11 cellular contexts compared by ENCODE assay signal in genomic region chr6:157145656-157146285, GRCh38.
DNase-seq lines count a peak whose midpoint lies in the region; ATAC-seq and TF ChIP-seq lines count a peak whose summit lies in the region.
"Had no signal": no experiment of that assay in that cellular context is flagged by ENCODE, and none has a peak within 500 bp of the region (broad histone marks: within the 10 kb centered on the region; RNA-seq: fewer than 3 reads in every experiment).

No MANE protein-coding gene starts in this region.

- H3K4me3 ChIP-seq in CD8-positive, alpha-beta T cell (ENCODE audit: low read depth, low read length), result no peak overlapping the region
- H3K4me3 ChIP-seq in foreskin fibroblast (ENCODE audit: low read depth in 1 of 2, low read length in 2 of 2), result no peak overlapping the region
- H3K4me3 ChIP-seq: BLaER1 had no signal

- H3K4me3 Mint-ChIP-seq in CD8-positive, alpha-beta T cell, result no peak overlapping the region
- H3K4me3 Mint-ChIP-seq in osteocyte (ENCODE audit: unreplicated experiment), result no peak overlapping the region

- peaks cover 27% of the 10 kb centered on the region for H3K4me1 Mint-ChIP-seq in CD8-positive, alpha-beta T cell (ENCODE audit: low read depth)
- peaks cover 65% of the 10 kb centered on the region for H3K4me1 Mint-ChIP-seq in osteocyte (ENCODE audit: unreplicated experiment)

- DNase-seq in CD8-positive, alpha-beta T cell, result no peak
- DNase-seq in RWPE1 (ENCODE audit: low spot score) (no peak), foreskin fibroblast (peak; percentile 53 to 73), osteocyte (ENCODE audit: extremely low spot score, unreplicated experiment) (no peak), SHP77 (lab: John Stamatoyannopoulos, UW) (no peak), NCI-H146 treated with DMSO at 0.1 percent for 48 hours (lab: John Stamatoyannopoulos, UW; ENCODE audit: unreplicated experiment) (no peak)
- no peak for DNase-seq in stimulated activated naive CD4-positive, alpha-beta T cell treated with Interleukin-2 at 50 U/mL for 16 hours (lab: John Stamatoyannopoulos, UW)
- DNase-seq: foreskin keratinocyte, T-helper 2 cell had no signal

- H3K9me3 ChIP-seq in CD8-positive, alpha-beta T cell (ENCODE audit: low read length), result no peaks in the 10 kb centered on the region
- H3K9me3 ChIP-seq: BLaER1 had no signal

- no peaks in the 10 kb centered on the region for H3K27me3 ChIP-seq in CD8-positive, alpha-beta T cell (ENCODE audit: insufficient read depth, low read length)
- H3K27me3 ChIP-seq: BLaER1, foreskin keratinocyte had no signal

- POLR2A ChIA-PET in CD8-positive, alpha-beta T cell (lab: Charles Lee), result no interaction called here
- POLR2A ChIA-PET in RWPE1 (lab: Yijun Ruan, JAX; ENCODE audit: low non-redundant PET), result no interaction called here

- no peak overlapping the region for H3K27ac ChIP-seq in CD8-positive, alpha-beta T cell (ENCODE audit: low read depth, low read length)
- H3K27ac ChIP-seq in RWPE1, result peak overlapping the region; percentile 43
- H3K27ac ChIP-seq: BLaER1, foreskin keratinocyte had no signal

- ATAC-seq in CD8-positive, alpha-beta T cell, result no peak
- no peak for ATAC-seq in GM19455 (IDR thresholded peaks at IDR 0.05; ENCODE audit: unreplicated experiment)
- ATAC-seq: foreskin keratinocyte had no signal

- H3K27me3 Mint-ChIP-seq in CD8-positive, alpha-beta T cell (ENCODE audit: low read depth), result no peaks in the 10 kb centered on the region
- no peaks in the 10 kb centered on the region for H3K27me3 Mint-ChIP-seq in osteocyte (ENCODE audit: unreplicated experiment)

- CTCF ChIA-PET in CD8-positive, alpha-beta T cell (lab: Charles Lee), result no interaction called here
- CTCF ChIA-PET in RWPE1 (lab: Yijun Ruan, JAX), result no interaction called here

- TF ChIP-seq CTCF in CD8-positive, alpha-beta T cell (IDR thresholded peaks at IDR 0.05), result no peak
- no peak for TF ChIP-seq CTCF in RWPE1 (conservative IDR thresholded peaks at IDR 0.05; ENCODE audit: low read depth)
- TF ChIP-seq CTCF in foreskin fibroblast (IDR thresholded peaks at IDR 0.05; ENCODE audit: low read depth, low read length), result no peak
- no peak for TF ChIP-seq CTCF in osteocyte (IDR thresholded peaks at IDR 0.05)

- peaks cover 48% of the 10 kb centered on the region for H3K36me3 Mint-ChIP-seq in CD8-positive, alpha-beta T cell
- H3K36me3 Mint-ChIP-seq in osteocyte (ENCODE audit: unreplicated experiment), result peaks cover 19% of the 10 kb centered on the region

- no peaks in the 10 kb centered on the region for H3K4me1 ChIP-seq in CD8-positive, alpha-beta T cell (ENCODE audit: insufficient read depth, low read length)

- intact Hi-C loops in CD8-positive, alpha-beta T cell (cut with DNase I, micrococcal nuclease), result no loop called here

- peaks cover 6% of the 10 kb centered on the region for H3K36me3 ChIP-seq in CD8-positive, alpha-beta T cell (ENCODE audit: insufficient read depth, low read length)

- peak overlapping the region; percentile 55 for H3K27ac Mint-ChIP-seq in CD8-positive, alpha-beta T cell
- H3K27ac Mint-ChIP-seq in osteocyte (ENCODE audit: unreplicated experiment), result peak overlapping the region; percentile 20

- H3K9me3 Mint-ChIP-seq in CD8-positive, alpha-beta T cell, result no peaks in the 10 kb centered on the region
- H3K9me3 Mint-ChIP-seq in osteocyte (ENCODE audit: unreplicated experiment), result no peaks in the 10 kb centered on the region

Comparison
In these comparisons a context has a peak if more than half of its experiments do, and no peak if none do; other contexts are left out.
1. DNase-seq: peak in foreskin fibroblast (2 of 2); none in CD8-positive, alpha-beta T cell (0 of 7), RWPE1 (single experiment), osteocyte (single experiment), SHP77 (0 of 2), NCI-H146 treated with DMSO at 0.1 percent for 48 hours (single experiment) and stimulated activated naive CD4-positive, alpha-beta T cell treated with Interleukin-2 at 50 U/mL for 16 hours (single experiment).